25 cellular contexts compared by ENCODE assay signal in genomic region chr6:107077710-107078109, GRCh38.
"Had no signal": no experiment of that assay in that cellular context is flagged by ENCODE, and none has a peak within 500 bp of the region (broad histone marks: within the 10 kb centered on the region; RNA-seq: fewer than 3 reads in every experiment).

No MANE protein-coding gene starts in this region.

- H3K4me3 ChIP-seq: K562 had no signal

- H3K27ac Mint-ChIP-seq: IgD-negative memory B cell, T-cell had no signal

- H3K4me1 Mint-ChIP-seq: T-cell had no signal

- H3K9me3 ChIP-seq: SK-N-SH had no signal

- H3K27me3 Mint-ChIP-seq: IgD-negative memory B cell, T-cell had no signal

- H3K27ac ChIP-seq: HL-60, KMS-11 had no signal

- H3K4me3 Mint-ChIP-seq: IgD-negative memory B cell, T-cell had no signal

- H3K36me3 Mint-ChIP-seq: IgD-negative memory B cell, T-cell had no signal

- ATAC-seq: K562, T-cell had no signal

- H3K9me3 Mint-ChIP-seq: IgD-negative memory B cell, T-cell had no signal

- DNase-seq: Kasumi-1, MM.1S, MV-4-11, NCI-H1048, NCI-H1105, NCI-H1417, NCI-H1436 treated with DMSO at 0.1 percent for 48 hours, NCI-H1694, NCI-H187 treated with DMSO at 0.1 percent for 48 hours, NCI-H2029 treated with DMSO at 0.1 percent for 48 hours, NCI-H2171 treated with DMSO at 0.1 percent for 48 hours, NCI-H345, NCI-H510A, NCI-H524 treated with DMSO at 0.1 percent for 48 hours, NCI-H69, NCI-H774, RPMI8226, SHP77, SK-N-SH, SW 1271, T-cell had no signal

- H3K4me2 ChIP-seq: KMS-11, SK-N-SH had no signal

- H3K9ac ChIP-seq: KMS-11, SK-N-SH had no signal
